In genomic region chr6:167512926-167513325, GRCh38 we compare ENCODE assay signal across 20 cellular contexts.
"Had no signal": no experiment of that assay in that cellular context is flagged by ENCODE, and none has a peak within 500 bp of the region (broad histone marks: within the 10 kb centered on the region; RNA-seq: fewer than 3 reads in every experiment).

No MANE protein-coding gene starts in this region.

- H3K27ac Mint-ChIP-seq: activated T-helper 17 cell treated with anti-CD3 and anti-CD28 coated beads, Interleukin-2, amount 50 U/mL, for 72 hours; natural killer cell had no signal

- H3K4me3 Mint-ChIP-seq: activated T-helper 17 cell treated with anti-CD3 and anti-CD28 coated beads, Interleukin-2, amount 50 U/mL, for 72 hours; natural killer cell had no signal

- H3K4me3 ChIP-seq: breast epithelium, right atrium auricular region, suprapubic skin had no signal

- H3K4me1 Mint-ChIP-seq: activated T-helper 17 cell treated with anti-CD3 and anti-CD28 coated beads, Interleukin-2, amount 50 U/mL, for 72 hours had no signal

- H3K27me3 ChIP-seq: right atrium auricular region had no signal

- H3K4me1 ChIP-seq: breast epithelium, right atrium auricular region, suprapubic skin had no signal

- ATAC-seq: activated T-helper 17 cell treated with anti-CD3 and anti-CD28 coated beads, Interleukin-2, amount 50 U/mL, for 72 hours; left ventricle myocardium superior; natural killer cell; stimulated activated naive CD8-positive, alpha-beta T cell treated with anti-CD3 and anti-CD28 coated beads, Interleukin-15, Interleukin-2, amounts not matched to agents 100 U/mL and 50 U/mL, for 24 hours had no signal

- DNase-seq: activated CD4-positive, alpha-beta T cell treated with anti-CD3 and anti-CD28 coated beads, Interleukin-2, amount 50 U/mL, for 48 hours; activated naive CD4-positive, alpha-beta T cell treated with Interleukin-2 at 50 U/mL for 16 hours; cerebellar nuclear complex; effector memory CD4-positive, alpha-beta T cell; foreskin fibroblast; hypothalamus; kidney; left ventricle myocardium superior; mesenchymal stem cell; natural killer cell; occipital lobe; small intestine; stimulated activated CD4-positive, alpha-beta T cell treated with anti-CD3 and anti-CD28 coated beads, Interleukin-4, amount 100 ng/mL, for 24 hours; stimulated activated naive CD8-positive, alpha-beta T cell treated with anti-CD3 and anti-CD28 coated beads, Interleukin-15, Interleukin-2, amounts not matched to agents 100 U/mL and 50 U/mL, for 24 hours; trophoblast cell; WERI-Rb-1 had no signal

- H3K36me3 ChIP-seq: breast epithelium, right atrium auricular region, suprapubic skin, WERI-Rb-1 had no signal

- H3K9me3 ChIP-seq: breast epithelium, right atrium auricular region, suprapubic skin had no signal

- H3K27ac ChIP-seq: breast epithelium, right atrium auricular region, suprapubic skin, WERI-Rb-1 had no signal

- H3K36me3 Mint-ChIP-seq: natural killer cell had no signal

- FAIRE-seq: kidney, small intestine had no signal

- H3K9me3 Mint-ChIP-seq: activated T-helper 17 cell treated with anti-CD3 and anti-CD28 coated beads, Interleukin-2, amount 50 U/mL, for 72 hours; natural killer cell had no signal
